Comparison of ENCODE assay signal across 18 cellular contexts in genomic region chr6:23526519-23526918, GRCh38.
A peak's percentile ranks its signal among the peaks of the same experiment; 100 is the strongest.
DNase-seq lines count a peak whose midpoint lies in the region; ATAC-seq and TF ChIP-seq lines count a peak whose summit lies in the region.
"Had no signal": no experiment of that assay in that cellular context is flagged by ENCODE, and none has a peak within 500 bp of the region (broad histone marks: within the 10 kb centered on the region; RNA-seq: fewer than 3 reads in every experiment).

No MANE protein-coding gene starts in this region.

- no peak overlapping the region for H3K27ac ChIP-seq in vagina
- H3K27ac ChIP-seq: SJSA1 had no signal

- no peaks in the 10 kb centered on the region for H3K4me1 Mint-ChIP-seq in activated naive CD8-positive, alpha-beta T cell treated with anti-CD3 and anti-CD28 coated beads for 36 hours
- no peaks in the 10 kb centered on the region for H3K4me1 Mint-ChIP-seq in activated naive CD8-positive, alpha-beta T cell treated with anti-CD3 and anti-CD28 coated beads, Interleukin-2, amount 50 U/mL, for 24 hours
- H3K4me1 Mint-ChIP-seq: CD14-positive monocyte had no signal

- H3K4me3 Mint-ChIP-seq in activated naive CD8-positive, alpha-beta T cell treated with anti-CD3 and anti-CD28 coated beads for 36 hours, result peak overlapping the region; percentile 10
- no peak overlapping the region for H3K4me3 Mint-ChIP-seq in activated naive CD8-positive, alpha-beta T cell treated with anti-CD3 and anti-CD28 coated beads, Interleukin-2, amount 50 U/mL, for 24 hours
- H3K4me3 Mint-ChIP-seq: CD14-positive monocyte had no signal

- no peaks in the 10 kb centered on the region for H3K9me3 Mint-ChIP-seq in activated naive CD8-positive, alpha-beta T cell treated with anti-CD3 and anti-CD28 coated beads for 36 hours
- peaks cover 15% of the 10 kb centered on the region for H3K9me3 Mint-ChIP-seq in activated naive CD8-positive, alpha-beta T cell treated with anti-CD3 and anti-CD28 coated beads, Interleukin-2, amount 50 U/mL, for 24 hours

- no peaks in the 10 kb centered on the region for H3K27me3 Mint-ChIP-seq in activated naive CD8-positive, alpha-beta T cell treated with anti-CD3 and anti-CD28 coated beads for 36 hours
- H3K27me3 Mint-ChIP-seq in activated naive CD8-positive, alpha-beta T cell treated with anti-CD3 and anti-CD28 coated beads, Interleukin-2, amount 50 U/mL, for 24 hours, result no peaks in the 10 kb centered on the region

- no peak for DNase-seq in activated naive CD8-positive, alpha-beta T cell treated with anti-CD3 and anti-CD28 coated beads for 36 hours
- no peak for DNase-seq in activated naive CD8-positive, alpha-beta T cell treated with anti-CD3 and anti-CD28 coated beads, Interleukin-2, amount 50 U/mL, for 24 hours
- DNase-seq in choroid plexus epithelial cell (ENCODE audit: low read depth) (peak; percentile 21), left kidney (ENCODE audit: low read depth, low spot score) (peak; percentile 50), vagina (ENCODE audit: extremely low spot score in 2 of 2) (no peak), HuH-7 (ENCODE audit: low spot score) (no peak)
- DNase-seq in stimulated activated CD4-positive, alpha-beta T cell treated with anti-CD3 and anti-CD28 coated beads, Interleukin-15, amount 100 ng/mL, for 24 hours, result no peak
- DNase-seq: H7; NCI-H1436 treated with DMSO at 0.1 percent for 48 hours; NCI-H2081; NCI-H226; NCI-H526 treated with DMSO at 0.1 percent for 48 hours; NK-92 treated with Interleukin-12 subunit alpha and Interleukin-12 subunit beta, amount 100 ng/mL, for 24 hours; OCI-M1 had no signal

- H3K4me3 ChIP-seq in choroid plexus epithelial cell (ENCODE audit: low read depth, low read length) (no peak overlapping the region), vagina (no peak overlapping the region)
- H3K4me3 ChIP-seq: K562, SJSA1 had no signal

- no peak for TF ChIP-seq POLR2A in vagina (IDR thresholded peaks at IDR 0.05)

- H3K36me3 Mint-ChIP-seq in activated naive CD8-positive, alpha-beta T cell treated with anti-CD3 and anti-CD28 coated beads for 36 hours, result no peaks in the 10 kb centered on the region
- H3K36me3 Mint-ChIP-seq in activated naive CD8-positive, alpha-beta T cell treated with anti-CD3 and anti-CD28 coated beads, Interleukin-2, amount 50 U/mL, for 24 hours (ENCODE audit: low read depth), result no peaks in the 10 kb centered on the region
- H3K36me3 Mint-ChIP-seq: CD14-positive monocyte had no signal

- no peaks in the 10 kb centered on the region for H3K36me3 ChIP-seq in vagina
- H3K36me3 ChIP-seq: SJSA1 had no signal

- H3K9me3 ChIP-seq in vagina, result no peaks in the 10 kb centered on the region
- H3K9me3 ChIP-seq: SJSA1 had no signal

- no peak overlapping the region for H3K27ac Mint-ChIP-seq in activated naive CD8-positive, alpha-beta T cell treated with anti-CD3 and anti-CD28 coated beads for 36 hours
- no peak overlapping the region for H3K27ac Mint-ChIP-seq in activated naive CD8-positive, alpha-beta T cell treated with anti-CD3 and anti-CD28 coated beads, Interleukin-2, amount 50 U/mL, for 24 hours
- H3K27ac Mint-ChIP-seq: CD14-positive monocyte had no signal

- H3K27me3 ChIP-seq in vagina, result no peaks in the 10 kb centered on the region
- H3K27me3 ChIP-seq: SJSA1 had no signal

- TF ChIP-seq CTCF in choroid plexus epithelial cell (conservative IDR thresholded peaks at IDR 0.05; ENCODE audit: low read depth, low read length) (no peak), vagina (IDR thresholded peaks at IDR 0.05) (no peak)

- intact Hi-C loops in vagina (cut with DNase I), result no loop called here

- no peaks in the 10 kb centered on the region for H3K4me1 ChIP-seq in vagina

- ATAC-seq in activated naive CD8-positive, alpha-beta T cell treated with anti-CD3 and anti-CD28 coated beads, Interleukin-2, amount 50 U/mL, for 24 hours, result no peak
- no peak for ATAC-seq in GM18867 (IDR thresholded peaks at IDR 0.05; ENCODE audit: unreplicated experiment)
- ATAC-seq: K562 had no signal

Comparison
In these comparisons a context has a peak if more than half of its experiments do, and no peak if none do; other contexts are left out.
1. DNase-seq: peak in choroid plexus epithelial cell (single experiment) and left kidney (single experiment); none in activated naive CD8-positive, alpha-beta T cell treated with anti-CD3 and anti-CD28 coated beads for 36 hours (single experiment), activated naive CD8-positive, alpha-beta T cell treated with anti-CD3 and anti-CD28 coated beads, Interleukin-2, amount 50 U/mL, for 24 hours (single experiment), vagina (0 of 2), stimulated activated CD4-positive, alpha-beta T cell treated with anti-CD3 and anti-CD28 coated beads, Interleukin-15, amount 100 ng/mL, for 24 hours (single experiment) and HuH-7 (single experiment).